Comparison of ENCODE assay signal across 14 cellular contexts in genomic region chr2:168796090-168796577, GRCh38. TPM values are rescaled to one million over a fixed set of nuclear protein-coding genes. Genes with fewer than 3 reads are reported as not detected.
"Had no signal": no experiment of that assay in that cellular context is flagged by ENCODE, and none has a peak within 500 bp of the region (broad histone marks: within the 10 kb centered on the region; RNA-seq: fewer than 3 reads in every experiment).

No MANE protein-coding gene starts in this region.

- H3K27ac Mint-ChIP-seq: activated CD4-positive, alpha-beta T cell treated with anti-CD3 and anti-CD28 coated beads, Interleukin-2, amount 10 ng/mL, durations not matched to agents 7 days and 5 days; activated naive CD4-positive, alpha-beta T cell treated with anti-CD3 and anti-CD28 coated beads for 36 hours; endodermal cell; T-helper 17 cell had no signal

- FAIRE-seq: TTC549 had no signal

- H3K4me3 ChIP-seq: adrenal gland, left lung, tibial artery had no signal

- H3K27ac ChIP-seq: tibial artery had no signal

- H3K4me3 Mint-ChIP-seq: activated CD4-positive, alpha-beta T cell treated with anti-CD3 and anti-CD28 coated beads, Interleukin-2, amount 10 ng/mL, durations not matched to agents 7 days and 5 days; activated naive CD4-positive, alpha-beta T cell treated with anti-CD3 and anti-CD28 coated beads for 36 hours; endodermal cell; naive B cell; T-helper 17 cell had no signal

- H3K4me1 Mint-ChIP-seq: naive B cell, T-helper 17 cell had no signal

- H3K9me3 Mint-ChIP-seq: activated naive CD4-positive, alpha-beta T cell treated with anti-CD3 and anti-CD28 coated beads for 36 hours; endodermal cell had no signal

- ATAC-seq: left lung, T-helper 17 cell had no signal

- H3K27me3 ChIP-seq: adrenal gland, left lung, tibial artery had no signal

- H3K9me3 ChIP-seq: adrenal gland, left lung, tibial artery had no signal

- H3K4me1 ChIP-seq: adrenal gland, tibial artery had no signal

- DNase-seq: activated CD4-positive, alpha-beta T cell treated with anti-CD3 and anti-CD28 coated beads, Interleukin-2, amount 10 ng/mL, durations not matched to agents 7 days and 5 days; activated CD4-positive, CD25-positive, alpha-beta regulatory T cell; activated CD8-positive, alpha-beta memory T cell treated with anti-CD3 and anti-CD28 coated beads for 24 hours; activated naive CD4-positive, alpha-beta T cell treated with anti-CD3 and anti-CD28 coated beads for 36 hours; endodermal cell; glutamatergic neuron; left lung; midbrain; naive B cell; nucleus accumbens; T-helper 17 cell; tibial artery had no signal

- H3K36me3 ChIP-seq: adrenal gland, left lung, tibial artery had no signal

RNA-seq across cellular contexts. Expression of gene NOSTRIN, which starts 6.3 kb away (rescaled TPM):
- total RNA-seq: activated CD4-positive, alpha-beta T cell treated with anti-CD3 and anti-CD28 coated beads, Interleukin-2, amount 10 ng/mL, durations not matched to agents 7 days and 5 days; activated naive CD4-positive, alpha-beta T cell treated with anti-CD3 and anti-CD28 coated beads for 36 hours; T-helper 17 cell had no signal
